12 cellular contexts compared by ENCODE assay signal in the genomic region with DNA sequence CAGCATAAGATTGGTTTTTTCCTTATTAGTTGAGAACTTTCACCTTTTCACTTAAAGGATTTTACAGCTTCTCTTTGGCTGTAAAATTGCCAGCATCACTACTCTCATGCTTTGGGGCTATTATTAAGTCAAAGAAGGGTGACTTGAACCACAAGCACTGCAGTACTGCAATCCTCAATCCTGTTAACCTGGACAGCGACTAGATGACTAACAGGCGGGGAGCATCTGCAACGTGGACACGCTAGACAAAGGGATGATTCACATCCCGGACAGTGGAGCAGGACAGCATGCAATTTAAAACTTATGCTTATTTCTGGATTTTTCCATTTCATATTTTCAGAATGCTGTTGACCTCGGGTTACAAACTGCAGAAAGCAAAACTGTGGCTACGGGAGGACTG. TPM values are rescaled to one million over a fixed set of nuclear protein-coding genes. Genes with fewer than 3 reads are reported as not detected.
DNase-seq lines count a peak whose midpoint lies in the region; ATAC-seq and TF ChIP-seq lines count a peak whose summit lies in the region.
"Had no signal": no experiment of that assay in that cellular context is flagged by ENCODE, and none has a peak within 500 bp of the region (broad histone marks: within the 10 kb centered on the region; RNA-seq: fewer than 3 reads in every experiment).

No MANE protein-coding gene starts in this region.

- H3K27me3 ChIP-seq in brain microvascular endothelial cell (replicated peaks): no peaks in the 10 kb centered on the region
- H3K27me3 ChIP-seq: esophagus squamous epithelium, upper lobe of right lung had no signal

- H3K4me1 Mint-ChIP-seq in activated CD4-positive, alpha-beta T cell treated with anti-CD3 and anti-CD28 coated beads, Interleukin-2, amount 10 ng/mL, durations not matched to agents 24 days and 14 days: peaks cover 2% of the 10 kb centered on the region

- CTCF ChIA-PET in AG04449 (lab: Yijun Ruan, JAX): interaction anchor here (1.4 to 2.5 kb wide), 3 partner anchors 12 to 220 kb away, joined by 3 to 10 read pairs (median 3); no protein-coding TSS in a partner anchor

- DNase-seq in AG04449 (ENCODE audit: low read depth, low spot score) (peak; percentile 23), HPDE6-E6E7 (ENCODE audit: extremely low spot score) (peak; percentile 50), brain microvascular endothelial cell (peak; percentile 83), kidney tubule cell (ENCODE audit: low spot score) (peak; percentile 82)
- DNase-seq in activated CD4-positive, CD25-positive, alpha-beta regulatory T cell treated with anti-CD3 and anti-CD28 coated beads, Interleukin-2, amount 50 U/mL, for 72 hours: no peak
- DNase-seq in activated CD4-positive, alpha-beta T cell treated with anti-CD3 and anti-CD28 coated beads, Interleukin-2, amount 10 ng/mL, durations not matched to agents 24 days and 14 days: no peak
- DNase-seq: activated naive CD4-positive, alpha-beta T cell treated with anti-CD3 and anti-CD28 coated beads, Interleukin-2, amount 50 U/mL, for 16 hours; esophagus squamous epithelium; upper lobe of right lung had no signal

- POLR2A ChIA-PET in AG04449 (lab: Yijun Ruan, JAX): interaction anchor here (0.7 kb wide), 1 partner anchor 8 kb away, joined by 3 read pairs; a partner anchor contains a TSS

- no peak for ATAC-seq in HG03039 (IDR thresholded peaks at IDR 0.05; ENCODE audit: unreplicated experiment)
- no peak for ATAC-seq in GM19351 (IDR thresholded peaks at IDR 0.05; ENCODE audit: unreplicated experiment)
- ATAC-seq: upper lobe of right lung had no signal

- in situ Hi-C loops in brain microvascular endothelial cell (cut with HindIII; ENCODE audit: low pct_ligation_motif_present, low sequenced_read_pairs): no loop called here

- no peaks in the 10 kb centered on the region for H3K9me3 Mint-ChIP-seq in activated CD4-positive, alpha-beta T cell treated with anti-CD3 and anti-CD28 coated beads, Interleukin-2, amount 10 ng/mL, durations not matched to agents 24 days and 14 days

- peaks cover 6% of the 10 kb centered on the region for H3K36me3 ChIP-seq in brain microvascular endothelial cell (replicated peaks)

- no peak overlapping the region for H3K27ac Mint-ChIP-seq in activated CD4-positive, alpha-beta T cell treated with anti-CD3 and anti-CD28 coated beads, Interleukin-2, amount 10 ng/mL, durations not matched to agents 24 days and 14 days

- TF ChIP-seq CTCF in AG04449 (IDR thresholded peaks at IDR 0.05; ENCODE audit: insufficient read depth, low read length, missing control alignments): no peak
- TF ChIP-seq CTCF in brain microvascular endothelial cell (IDR thresholded peaks at IDR 0.05; ENCODE audit: low read depth, low read length, missing control alignments): no peak

- peaks cover 19% of the 10 kb centered on the region for H3K36me3 Mint-ChIP-seq in activated CD4-positive, alpha-beta T cell treated with anti-CD3 and anti-CD28 coated beads, Interleukin-2, amount 10 ng/mL, durations not matched to agents 24 days and 14 days (ENCODE audit: low read depth)

- intact Hi-C loops in activated CD4-positive, alpha-beta T cell treated with anti-CD3 and anti-CD28 coated beads, Interleukin-2, amount 10 ng/mL, durations not matched to agents 24 days and 14 days (cut with micrococcal nuclease): no loop called here

- peak overlapping the region; percentile 28 for H3K27ac ChIP-seq in brain microvascular endothelial cell
- H3K27ac ChIP-seq: esophagus squamous epithelium, upper lobe of right lung, VCaP had no signal

- H3K27me3 Mint-ChIP-seq in activated CD4-positive, alpha-beta T cell treated with anti-CD3 and anti-CD28 coated beads, Interleukin-2, amount 10 ng/mL, durations not matched to agents 24 days and 14 days: no peaks in the 10 kb centered on the region

- H3K4me3 ChIP-seq in AG04449 (ENCODE audit: low read depth, low read length) (no peak overlapping the region), brain microvascular endothelial cell (ENCODE audit: low read depth, low read length) (no peak overlapping the region)
- H3K4me3 ChIP-seq: esophagus squamous epithelium, upper lobe of right lung had no signal

- no peak overlapping the region for H3K4me3 Mint-ChIP-seq in activated CD4-positive, alpha-beta T cell treated with anti-CD3 and anti-CD28 coated beads, Interleukin-2, amount 10 ng/mL, durations not matched to agents 24 days and 14 days

RNA-seq across cellular contexts. Expression of a gene that starts 8.1 kb away (rescaled TPM):
- total RNA-seq in activated CD4-positive, alpha-beta T cell treated with anti-CD3 and anti-CD28 coated beads, Interleukin-2, amount 10 ng/mL, durations not matched to agents 24 days and 14 days: 15.0 and 15.2 TPM in 2 replicates

RNA-seq across cellular contexts. Expression of a gene that starts 8.3 kb away (rescaled TPM):
- total RNA-seq in activated CD4-positive, alpha-beta T cell treated with anti-CD3 and anti-CD28 coated beads, Interleukin-2, amount 10 ng/mL, durations not matched to agents 24 days and 14 days: 22.7 and 23.8 TPM in 2 replicates

RNA-seq across cellular contexts. Expression of a gene that starts 53.1 kb away (rescaled TPM):
- total RNA-seq in activated CD4-positive, alpha-beta T cell treated with anti-CD3 and anti-CD28 coated beads, Interleukin-2, amount 10 ng/mL, durations not matched to agents 24 days and 14 days: 20.2 and 20.3 TPM in 2 replicates

Comparison
In these comparisons a context has a peak if more than half of its experiments do, and no peak if none do; other contexts are left out.
1. DNase-seq: peak in AG04449 (single experiment), HPDE6-E6E7 (single experiment), brain microvascular endothelial cell (single experiment) and kidney tubule cell (single experiment); none in activated CD4-positive, CD25-positive, alpha-beta regulatory T cell treated with anti-CD3 and anti-CD28 coated beads, Interleukin-2, amount 50 U/mL, for 72 hours (single experiment) and activated CD4-positive, alpha-beta T cell treated with anti-CD3 and anti-CD28 coated beads, Interleukin-2, amount 10 ng/mL, durations not matched to agents 24 days and 14 days (single experiment).